20 cellular contexts compared by ENCODE assay signal in the genomic region with DNA sequence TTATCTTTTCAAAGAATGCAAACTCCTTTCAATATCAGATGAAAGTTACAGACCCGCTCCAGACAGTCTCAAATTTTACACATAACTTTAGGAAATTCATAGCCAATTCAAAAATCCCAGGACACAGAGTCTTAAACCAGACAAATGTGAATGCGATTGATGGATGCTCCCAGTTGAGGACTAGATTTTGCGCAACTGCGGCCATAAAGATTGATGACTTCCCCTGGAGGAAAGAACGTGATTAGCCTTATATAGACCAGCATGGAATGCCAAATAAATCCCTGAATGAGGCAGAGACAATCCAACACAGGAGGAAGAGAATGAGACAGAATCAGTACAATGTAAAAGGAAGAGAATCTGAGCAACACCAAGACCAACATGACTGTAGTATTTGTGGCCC.
"Had no signal": no experiment of that assay in that cellular context is flagged by ENCODE, and none has a peak within 500 bp of the region (broad histone marks: within the 10 kb centered on the region; RNA-seq: fewer than 3 reads in every experiment).

No MANE protein-coding gene starts in this region.

- H3K27me3 Mint-ChIP-seq: dendritic cell treated with granulocyte-macrophage colony-stimulating factor and Interleukin-4, amounts not matched to agents 40 ng/mL and 50 ng/mL, for 4 days; effector memory CD8-positive, alpha-beta T cell had no signal

- H3K4me1 Mint-ChIP-seq: endodermal cell had no signal

- H3K27ac Mint-ChIP-seq: dendritic cell treated with granulocyte-macrophage colony-stimulating factor and Interleukin-4, amounts not matched to agents 40 ng/mL and 50 ng/mL, for 4 days; effector memory CD8-positive, alpha-beta T cell; endodermal cell had no signal

- DNase-seq: colonic mucosa; cortex of kidney; dermis blood vessel endothelial cell; dorsolateral prefrontal cortex; effector CD4-positive, alpha-beta T cell; effector CD8-positive, alpha-beta T cell; effector memory CD4-positive, alpha-beta T cell; effector memory CD8-positive, alpha-beta T cell; endodermal cell; esophagus squamous epithelium; foreskin fibroblast; gastrocnemius medialis; glutamatergic neuron; head of caudate nucleus; heart left ventricle; heart right ventricle had no signal

- ATAC-seq: effector memory CD8-positive, alpha-beta T cell; esophagus mucosa; foreskin keratinocyte; gastrocnemius medialis; gastroesophageal sphincter; heart left ventricle; heart right ventricle had no signal

- H3K9me3 Mint-ChIP-seq: dendritic cell treated with granulocyte-macrophage colony-stimulating factor and Interleukin-4, amounts not matched to agents 40 ng/mL and 50 ng/mL, for 4 days; effector memory CD8-positive, alpha-beta T cell had no signal

- H3K4me3 Mint-ChIP-seq: dendritic cell treated with granulocyte-macrophage colony-stimulating factor and Interleukin-4, amounts not matched to agents 40 ng/mL and 50 ng/mL, for 4 days; effector memory CD8-positive, alpha-beta T cell; endodermal cell had no signal
